In the genomic region with DNA sequence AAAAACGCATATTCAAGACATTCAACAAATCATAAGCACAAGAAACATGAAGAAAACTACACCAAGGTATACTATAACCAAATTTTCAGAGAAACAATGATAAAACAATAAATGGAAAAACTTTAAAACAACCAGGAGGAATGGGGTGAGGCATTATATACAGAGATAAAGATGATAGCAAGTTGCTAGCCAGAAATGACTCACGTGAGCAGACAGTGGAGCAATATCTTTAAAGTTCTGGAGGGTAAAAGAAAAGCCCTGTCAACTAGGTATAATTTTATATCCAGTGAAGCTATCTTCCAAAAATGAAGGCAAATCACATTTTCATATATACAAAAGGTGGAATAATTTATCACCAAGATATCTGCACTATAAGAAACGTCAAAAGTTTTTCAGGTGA, we compare ENCODE assay signal across 33 cellular contexts.
"Had no signal": no experiment of that assay in that cellular context is flagged by ENCODE, and none has a peak within 500 bp of the region (broad histone marks: within the 10 kb centered on the region; RNA-seq: fewer than 3 reads in every experiment).

No MANE protein-coding gene starts in this region.

- H3K4me3 ChIP-seq: adrenal gland, ascending aorta, breast epithelium, cardiac muscle cell, colonic mucosa had no signal

- H3K4me1 Mint-ChIP-seq: activated naive CD8-positive, alpha-beta T cell treated with anti-CD3 and anti-CD28 coated beads, Interleukin-2, amount 50 U/mL, for 24 hours; activated T-helper 17 cell treated with anti-CD3 and anti-CD28 coated beads, Interleukin-2, amount 50 U/mL, for 72 hours had no signal

- H3K36me3 ChIP-seq: adrenal gland, ascending aorta, breast epithelium, cardiac muscle cell, colonic mucosa, WERI-Rb-1 had no signal

- H3K27ac ChIP-seq: adrenal gland, ascending aorta, breast epithelium, cardiac muscle cell, colonic mucosa, WERI-Rb-1 had no signal

- H3K27me3 ChIP-seq: adrenal gland, ascending aorta, breast epithelium, cardiac muscle cell, colonic mucosa had no signal

- H3K4me3 Mint-ChIP-seq: activated B cell treated with CpG ODN at 0.5 μM for 24 hours; activated CD8-positive, alpha-beta T cell treated with anti-CD3 and anti-CD28 coated beads for 36 hours; activated naive CD8-positive, alpha-beta T cell; activated naive CD8-positive, alpha-beta T cell treated with anti-CD3 and anti-CD28 coated beads, Interleukin-2, amount 50 U/mL, for 24 hours; activated T-cell treated with anti-CD3 and anti-CD28 coated beads, Interleukin-2, amount 50 U/mL, for 4 hours; activated T-helper 17 cell treated with anti-CD3 and anti-CD28 coated beads, Interleukin-2, amount 50 U/mL, for 72 hours; brain; dendritic cell treated with granulocyte-macrophage colony-stimulating factor and Interleukin-4, amounts not matched to agents 40 ng/mL and 50 ng/mL, for 4 days; effector memory CD8-positive, alpha-beta T cell; T-helper 1 cell treated with Interleukin-12 subunit alpha and Interleukin-12 subunit beta and Interleukin-4 antibody, amounts not matched to agents 30 μg/mL and 1 μg/mL, for 36 hours had no signal

- H3K9me3 ChIP-seq: adrenal gland, ascending aorta, breast epithelium, colonic mucosa had no signal

- H3K9me3 Mint-ChIP-seq: activated B cell treated with CpG ODN at 0.5 μM for 24 hours; activated CD8-positive, alpha-beta T cell treated with anti-CD3 and anti-CD28 coated beads for 36 hours; activated naive CD8-positive, alpha-beta T cell treated with anti-CD3 and anti-CD28 coated beads, Interleukin-2, amount 50 U/mL, for 24 hours; activated T-cell treated with anti-CD3 and anti-CD28 coated beads, Interleukin-2, amount 50 U/mL, for 4 hours; activated T-helper 17 cell treated with anti-CD3 and anti-CD28 coated beads, Interleukin-2, amount 50 U/mL, for 72 hours; brain; effector memory CD8-positive, alpha-beta T cell; T-helper 1 cell treated with Interleukin-12 subunit alpha and Interleukin-12 subunit beta and Interleukin-4 antibody, amounts not matched to agents 30 μg/mL and 1 μg/mL, for 36 hours had no signal

- FAIRE-seq: endothelial cell of umbilical vein, frontal cortex had no signal

- H3K36me3 Mint-ChIP-seq: activated naive CD8-positive, alpha-beta T cell; brain had no signal

- H3K4me1 ChIP-seq: adrenal gland, ascending aorta, breast epithelium, colonic mucosa had no signal

- DNase-seq: activated B cell treated with CpG ODN at 0.5 μM for 24 hours; activated CD4-positive, alpha-beta T cell treated with anti-CD3 and anti-CD28 coated beads for 48 hours; activated CD4-positive, alpha-beta T cell treated with anti-CD3 and anti-CD28 coated beads, Interleukin-2, amount 50 U/mL, for 1 hour; activated CD4-positive, alpha-beta T cell treated with anti-CD3 and anti-CD28 coated beads, Interleukin-2, amount 50 U/mL, for 48 hours; activated CD8-positive, alpha-beta memory T cell treated with anti-CD3 and anti-CD28 coated beads for 24 hours; activated CD8-positive, alpha-beta T cell treated with anti-CD3 and anti-CD28 coated beads for 36 hours; activated effector memory CD4-positive, alpha-beta T cell treated with Interleukin-2 at 50 U/mL for 16 hours; activated gamma-delta T cell treated with Interleukin-2 at 50 U/mL for 16 hours; activated naive CD4-positive, alpha-beta T cell treated with anti-CD3 and anti-CD28 coated beads, Interleukin-2, amount 50 U/mL, for 16 hours; activated naive CD4-positive, alpha-beta T cell treated with Interleukin-2 at 50 U/mL for 16 hours; activated naive CD8-positive, alpha-beta T cell treated with anti-CD3 and anti-CD28 coated beads, Interleukin-2, amount 50 U/mL, for 24 hours; activated T-cell treated with anti-CD3 and anti-CD28 coated beads, Interleukin-2, amount 50 U/mL, for 4 hours; adrenal gland; central memory CD4-positive, alpha-beta T cell; cerebellar nuclear complex; colonic mucosa; effector CD4-positive, alpha-beta T cell; effector memory CD8-positive, alpha-beta T cell; foreskin fibroblast; head of caudate nucleus; hippocampal formation; T-helper 9 cell; WERI-Rb-1 had no signal

- H3K27ac Mint-ChIP-seq: activated B cell treated with CpG ODN at 0.5 μM for 24 hours; activated CD8-positive, alpha-beta T cell treated with anti-CD3 and anti-CD28 coated beads for 36 hours; activated naive CD8-positive, alpha-beta T cell; activated naive CD8-positive, alpha-beta T cell treated with anti-CD3 and anti-CD28 coated beads, Interleukin-2, amount 50 U/mL, for 24 hours; activated T-helper 17 cell treated with anti-CD3 and anti-CD28 coated beads, Interleukin-2, amount 50 U/mL, for 72 hours; brain; dendritic cell treated with granulocyte-macrophage colony-stimulating factor and Interleukin-4, amounts not matched to agents 40 ng/mL and 50 ng/mL, for 4 days; effector memory CD8-positive, alpha-beta T cell; T-helper 1 cell treated with Interleukin-12 subunit alpha and Interleukin-12 subunit beta and Interleukin-4 antibody, amounts not matched to agents 30 μg/mL and 1 μg/mL, for 36 hours had no signal
